26 cellular contexts compared by ENCODE assay signal in genomic region chr10:106609466-106609865, GRCh38.
"Had no signal": no experiment of that assay in that cellular context is flagged by ENCODE, and none has a peak within 500 bp of the region (broad histone marks: within the 10 kb centered on the region; RNA-seq: fewer than 3 reads in every experiment).

No MANE protein-coding gene starts in this region.

- FAIRE-seq: astrocyte, endothelial cell of umbilical vein, frontal cortex, keratinocyte had no signal

- H3K27me3 Mint-ChIP-seq: activated CD4-positive, alpha-beta memory T cell treated with anti-CD3 and anti-CD28 coated beads for 36 hours; activated CD4-positive, alpha-beta T cell treated with anti-CD3 and anti-CD28 coated beads, Interleukin-2, amount 10 ng/mL, durations not matched to agents 24 days and 14 days; progenitor cell of endocrine pancreas had no signal

- H3K9me3 ChIP-seq: neutrophil, ovary, right lobe of liver, tibial nerve had no signal

- H3K36me3 ChIP-seq: brain microvascular endothelial cell, neutrophil, ovary, right lobe of liver, WERI-Rb-1 had no signal

- H3K4me1 ChIP-seq: right lobe of liver, tibial nerve had no signal

- DNase-seq: activated CD4-positive, alpha-beta memory T cell treated with anti-CD3 and anti-CD28 coated beads for 36 hours; activated CD4-positive, alpha-beta T cell treated with anti-CD3 and anti-CD28 coated beads, Interleukin-2, amount 10 ng/mL, durations not matched to agents 24 days and 14 days; activated CD4-positive, CD25-positive, alpha-beta regulatory T cell treated with anti-CD3 and anti-CD28 coated beads, Interleukin-2, amount 50 U/mL, for 72 hours; activated CD8-positive, alpha-beta memory T cell treated with anti-CD3 and anti-CD28 coated beads, Interleukin-2, amount 50 U/mL, for 4 hours; activated gamma-delta T cell; activated naive CD4-positive, alpha-beta T cell treated with anti-CD3 and anti-CD28 coated beads, Interleukin-2, amount 50 U/mL, for 16 hours; activated T-cell treated with anti-CD3 and anti-CD28 coated beads, Interleukin-2, amount 50 U/mL, for 1 hour; amniotic stem cell; brain microvascular endothelial cell; central memory CD4-positive, alpha-beta T cell; hippocampal formation; left cardiac atrium; left ventricle myocardium superior; nephron progenitor cell; ovary; right lobe of liver; stimulated activated CD4-positive, alpha-beta T cell treated with anti-CD3 and anti-CD28 coated beads, Interleukin-2, amount 100 ng/mL, for 48 hours; stimulated activated naive CD4-positive, alpha-beta T cell treated with Interleukin-2 at 50 U/mL for 16 hours; WERI-Rb-1 had no signal

- H3K27ac Mint-ChIP-seq: activated CD4-positive, alpha-beta memory T cell treated with anti-CD3 and anti-CD28 coated beads for 36 hours; activated CD4-positive, alpha-beta T cell treated with anti-CD3 and anti-CD28 coated beads, Interleukin-2, amount 10 ng/mL, durations not matched to agents 24 days and 14 days; nephron progenitor cell; progenitor cell of endocrine pancreas had no signal

- H3K4me1 Mint-ChIP-seq: activated CD4-positive, alpha-beta T cell treated with anti-CD3 and anti-CD28 coated beads, Interleukin-2, amount 10 ng/mL, durations not matched to agents 24 days and 14 days; nephron progenitor cell had no signal

- H3K4me3 ChIP-seq: ovary, right lobe of liver, tibial nerve had no signal

- H3K4me3 Mint-ChIP-seq: activated CD4-positive, alpha-beta memory T cell treated with anti-CD3 and anti-CD28 coated beads for 36 hours; activated CD4-positive, alpha-beta T cell treated with anti-CD3 and anti-CD28 coated beads, Interleukin-2, amount 10 ng/mL, durations not matched to agents 24 days and 14 days; nephron progenitor cell had no signal

- H3K27ac ChIP-seq: brain microvascular endothelial cell, neutrophil, ovary, right lobe of liver, tibial nerve, WERI-Rb-1 had no signal

- H3K36me3 Mint-ChIP-seq: activated CD4-positive, alpha-beta memory T cell treated with anti-CD3 and anti-CD28 coated beads for 36 hours had no signal

- H3K9me3 Mint-ChIP-seq: activated CD4-positive, alpha-beta T cell treated with anti-CD3 and anti-CD28 coated beads, Interleukin-2, amount 10 ng/mL, durations not matched to agents 24 days and 14 days; nephron progenitor cell had no signal

- H3K27me3 ChIP-seq: brain microvascular endothelial cell, neutrophil, ovary, right lobe of liver, tibial nerve had no signal

- ATAC-seq: left cardiac atrium, left ventricle myocardium superior, right lobe of liver had no signal
